Comparison of ENCODE assay signal across 19 cellular contexts in the genomic region with DNA sequence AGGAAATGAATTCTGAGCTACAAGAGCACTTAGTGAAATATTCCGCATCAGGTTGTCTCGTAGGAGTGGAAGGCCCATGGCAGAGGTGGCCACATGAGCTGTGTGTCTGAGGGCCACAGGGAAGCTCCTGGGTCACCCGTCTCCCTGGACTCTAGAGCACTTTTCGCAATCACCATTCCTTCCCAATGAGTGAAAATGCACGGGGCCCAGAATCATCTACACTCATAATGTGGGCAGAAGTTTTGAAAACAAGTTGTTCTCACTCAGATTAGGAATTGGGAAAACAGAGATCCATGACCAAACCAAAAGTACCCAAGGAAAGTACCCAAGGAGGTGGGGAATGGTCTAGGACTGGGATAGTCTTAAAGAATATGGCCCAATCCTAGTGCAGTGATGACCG.
"Had no signal": no experiment of that assay in that cellular context is flagged by ENCODE, and none has a peak within 500 bp of the region (broad histone marks: within the 10 kb centered on the region; RNA-seq: fewer than 3 reads in every experiment).

No MANE protein-coding gene starts in this region.

- FAIRE-seq: colon, endometrium, islet of Langerhans had no signal

- H3K27ac ChIP-seq: ascending aorta, cardiac muscle cell, esophagus muscularis mucosa, gastrocnemius medialis, lower lobe of right lung, spleen, stomach, upper lobe of right lung had no signal

- H3K36me3 Mint-ChIP-seq: activated naive CD8-positive, alpha-beta T cell treated with anti-CD3 and anti-CD28 coated beads, Interleukin-2, amount 10 ng/mL, durations not matched to agents 7 days and 5 days had no signal

- H3K4me1 Mint-ChIP-seq: activated naive CD8-positive, alpha-beta T cell treated with anti-CD3 and anti-CD28 coated beads, Interleukin-2, amount 10 ng/mL, durations not matched to agents 7 days and 5 days had no signal

- H3K27me3 ChIP-seq: ascending aorta, cardiac muscle cell, esophagus muscularis mucosa, gastrocnemius medialis, spleen, stomach, testis, upper lobe of right lung had no signal

- H3K9me3 Mint-ChIP-seq: activated naive CD8-positive, alpha-beta T cell treated with anti-CD3 and anti-CD28 coated beads, Interleukin-2, amount 10 ng/mL, durations not matched to agents 7 days and 5 days; T-helper 2 cell treated with Interferon-gamma antibody and Interleukin-4, amounts not matched to agents 5 μg/mL and 100 μg/mL, for 36 hours had no signal

- H3K9me3 ChIP-seq: ascending aorta, esophagus muscularis mucosa, gastrocnemius medialis, lower lobe of right lung, spleen, stomach, testis, upper lobe of right lung had no signal

- H3K36me3 ChIP-seq: cardiac muscle cell, gastrocnemius medialis, lower lobe of right lung, spleen, upper lobe of right lung had no signal

- H3K4me3 ChIP-seq: ascending aorta, cardiac muscle cell, esophagus muscularis mucosa, gastrocnemius medialis, lower lobe of right lung, spleen, stomach, testis, upper lobe of right lung had no signal

- H3K4me1 ChIP-seq: ascending aorta, gastrocnemius medialis, lower lobe of right lung, spleen, upper lobe of right lung had no signal

- ATAC-seq: gastrocnemius medialis, left colon, lower lobe of right lung, sciatic nerve, upper lobe of right lung had no signal

- H3K27ac Mint-ChIP-seq: activated naive CD8-positive, alpha-beta T cell treated with anti-CD3 and anti-CD28 coated beads, Interleukin-2, amount 10 ng/mL, durations not matched to agents 7 days and 5 days; T-helper 2 cell treated with Interferon-gamma antibody and Interleukin-4, amounts not matched to agents 5 μg/mL and 100 μg/mL, for 36 hours had no signal

- DNase-seq: activated CD4-positive, alpha-beta T cell treated with anti-CD3 and anti-CD28 coated beads, Interleukin-2, amount 50 U/mL, for 1 hour; activated CD8-positive, alpha-beta memory T cell treated with anti-CD3 and anti-CD28 coated beads for 24 hours; activated naive CD8-positive, alpha-beta T cell treated with anti-CD3 and anti-CD28 coated beads, Interleukin-2, amount 10 ng/mL, durations not matched to agents 7 days and 5 days; left colon; lower lobe of right lung; midbrain; spleen; stomach; testis; upper lobe of right lung had no signal

- H3K4me3 Mint-ChIP-seq: activated naive CD8-positive, alpha-beta T cell treated with anti-CD3 and anti-CD28 coated beads, Interleukin-2, amount 10 ng/mL, durations not matched to agents 7 days and 5 days; T-helper 2 cell treated with Interferon-gamma antibody and Interleukin-4, amounts not matched to agents 5 μg/mL and 100 μg/mL, for 36 hours had no signal
